In genomic region chr13:95536629-95537241, GRCh38 we compare ENCODE assay signal across 8 cellular contexts. TPM values are rescaled to one million over a fixed set of nuclear protein-coding genes. Genes with fewer than 3 reads are reported as not detected.
DNase-seq lines count a peak whose midpoint lies in the region; ATAC-seq and TF ChIP-seq lines count a peak whose summit lies in the region.

No MANE protein-coding gene starts in this region.

- no peaks in the 10 kb centered on the region for H3K36me3 Mint-ChIP-seq in natural killer cell
- no peaks in the 10 kb centered on the region for H3K36me3 Mint-ChIP-seq in natural killer cell treated with Interleukin-12 subunit alpha and Interleukin-12 subunit beta and Interleukin-15 and Interleukin-18, amount 100 ng/mL, for 72 hours

- H3K9me3 Mint-ChIP-seq in natural killer cell, result no peaks in the 10 kb centered on the region
- no peaks in the 10 kb centered on the region for H3K9me3 Mint-ChIP-seq in natural killer cell treated with Interleukin-12 subunit alpha and Interleukin-12 subunit beta and Interleukin-15 and Interleukin-18, amount 100 ng/mL, for 72 hours
- no peaks in the 10 kb centered on the region for H3K9me3 Mint-ChIP-seq in stimulated activated naive CD8-positive, alpha-beta T cell treated with anti-CD3 and anti-CD28 coated beads, Interleukin-15, amount 100 ng/mL, for 72 hours

- DNase-seq in natural killer cell (no peak), OCI-M1 (lab: John Stamatoyannopoulos, UW) (peak; percentile 75), fibroblast of mammary gland (ENCODE audit: low read depth) (peak; percentile 47), hepatic stellate cell (ENCODE audit: low spot score) (no peak)
- no peak for DNase-seq in natural killer cell treated with Interleukin-12 subunit alpha and Interleukin-12 subunit beta and Interleukin-15 and Interleukin-18, amount 100 ng/mL, for 72 hours (ENCODE audit: low spot score)
- no peak for DNase-seq in stimulated activated naive CD8-positive, alpha-beta T cell treated with anti-CD3 and anti-CD28 coated beads, Interleukin-15, amount 100 ng/mL, for 72 hours
- DNase-seq in activated CD4-positive, alpha-beta T cell treated with anti-CD3 and anti-CD28 coated beads, Interleukin-2, amount 50 U/mL, for 4 hours, result no peak

- H3K27ac Mint-ChIP-seq in natural killer cell, result no peak overlapping the region
- no peak overlapping the region for H3K27ac Mint-ChIP-seq in natural killer cell treated with Interleukin-12 subunit alpha and Interleukin-12 subunit beta and Interleukin-15 and Interleukin-18, amount 100 ng/mL, for 72 hours
- H3K27ac Mint-ChIP-seq in stimulated activated naive CD8-positive, alpha-beta T cell treated with anti-CD3 and anti-CD28 coated beads, Interleukin-15, amount 100 ng/mL, for 72 hours, result no peak overlapping the region

- H3K4me3 ChIP-seq in fibroblast of mammary gland (ENCODE audit: control insufficient read depth, low read depth, low read length), result no peak overlapping the region

- no peak for ATAC-seq in natural killer cell
- ATAC-seq in natural killer cell treated with Interleukin-12 subunit alpha and Interleukin-12 subunit beta and Interleukin-15 and Interleukin-18, amount 100 ng/mL, for 72 hours, result no peak
- no peak for ATAC-seq in stimulated activated naive CD8-positive, alpha-beta T cell treated with anti-CD3 and anti-CD28 coated beads, Interleukin-15, amount 100 ng/mL, for 72 hours
- no peak for ATAC-seq in esophagus mucosa

- peak; percentile 37 for TF ChIP-seq CTCF in natural killer cell (IDR thresholded peaks at IDR 0.05)
- TF ChIP-seq CTCF in fibroblast of mammary gland (conservative IDR thresholded peaks at IDR 0.05; ENCODE audit: control insufficient read depth, insufficient read depth, low read depth, low read length), result peak; percentile 40

- peaks cover 13 to 14% of the 10 kb centered on the region in 2 donors for H3K27me3 Mint-ChIP-seq in natural killer cell (ENCODE audit: low read depth in 2 of 2)
- peaks cover 17 to 38% of the 10 kb centered on the region in 2 donors for H3K27me3 Mint-ChIP-seq in natural killer cell treated with Interleukin-12 subunit alpha and Interleukin-12 subunit beta and Interleukin-15 and Interleukin-18, amount 100 ng/mL, for 72 hours
- H3K27me3 Mint-ChIP-seq in stimulated activated naive CD8-positive, alpha-beta T cell treated with anti-CD3 and anti-CD28 coated beads, Interleukin-15, amount 100 ng/mL, for 72 hours, result peaks cover 41% of the 10 kb centered on the region

- H3K4me1 Mint-ChIP-seq in natural killer cell, result no peaks in the 10 kb centered on the region
- H3K4me1 Mint-ChIP-seq in natural killer cell treated with Interleukin-12 subunit alpha and Interleukin-12 subunit beta and Interleukin-15 and Interleukin-18, amount 100 ng/mL, for 72 hours (ENCODE audit: low read depth in 2 of 2), result no peaks in the 10 kb centered on the region
- peaks cover 6% of the 10 kb centered on the region for H3K4me1 Mint-ChIP-seq in stimulated activated naive CD8-positive, alpha-beta T cell treated with anti-CD3 and anti-CD28 coated beads, Interleukin-15, amount 100 ng/mL, for 72 hours

- intact Hi-C loops in natural killer cell (cut with micrococcal nuclease), result loop anchor here (5.0 kb wide), 1 partner anchor 296 kb away; no protein-coding TSS in a partner anchor

- H3K4me3 Mint-ChIP-seq in natural killer cell, result no peak overlapping the region
- no peak overlapping the region for H3K4me3 Mint-ChIP-seq in natural killer cell treated with Interleukin-12 subunit alpha and Interleukin-12 subunit beta and Interleukin-15 and Interleukin-18, amount 100 ng/mL, for 72 hours
- H3K4me3 Mint-ChIP-seq in stimulated activated naive CD8-positive, alpha-beta T cell treated with anti-CD3 and anti-CD28 coated beads, Interleukin-15, amount 100 ng/mL, for 72 hours, result no peak overlapping the region

RNA-seq across cellular contexts. Expression of gene CLDN10, which starts 15.8 kb away (rescaled TPM):
- total RNA-seq in natural killer cell, result not detected
- total RNA-seq in natural killer cell treated with Interleukin-12 subunit alpha and Interleukin-12 subunit beta and Interleukin-15 and Interleukin-18, amount 100 ng/mL, for 72 hours, result not detected
- 0.76 TPM for total RNA-seq in esophagus mucosa

Comparison
In these comparisons a context has a peak if more than half of its experiments do, and no peak if none do; other contexts are left out.
1. DNase-seq: peak in OCI-M1 (single experiment) and fibroblast of mammary gland (single experiment); none in natural killer cell (single experiment), natural killer cell treated with Interleukin-12 subunit alpha and Interleukin-12 subunit beta and Interleukin-15 and Interleukin-18, amount 100 ng/mL, for 72 hours (single experiment), stimulated activated naive CD8-positive, alpha-beta T cell treated with anti-CD3 and anti-CD28 coated beads, Interleukin-15, amount 100 ng/mL, for 72 hours (0 of 2), activated CD4-positive, alpha-beta T cell treated with anti-CD3 and anti-CD28 coated beads, Interleukin-2, amount 50 U/mL, for 4 hours (0 of 2) and hepatic stellate cell (single experiment).